1 cellular context compared by ENCODE assay signal in the genomic region with DNA sequence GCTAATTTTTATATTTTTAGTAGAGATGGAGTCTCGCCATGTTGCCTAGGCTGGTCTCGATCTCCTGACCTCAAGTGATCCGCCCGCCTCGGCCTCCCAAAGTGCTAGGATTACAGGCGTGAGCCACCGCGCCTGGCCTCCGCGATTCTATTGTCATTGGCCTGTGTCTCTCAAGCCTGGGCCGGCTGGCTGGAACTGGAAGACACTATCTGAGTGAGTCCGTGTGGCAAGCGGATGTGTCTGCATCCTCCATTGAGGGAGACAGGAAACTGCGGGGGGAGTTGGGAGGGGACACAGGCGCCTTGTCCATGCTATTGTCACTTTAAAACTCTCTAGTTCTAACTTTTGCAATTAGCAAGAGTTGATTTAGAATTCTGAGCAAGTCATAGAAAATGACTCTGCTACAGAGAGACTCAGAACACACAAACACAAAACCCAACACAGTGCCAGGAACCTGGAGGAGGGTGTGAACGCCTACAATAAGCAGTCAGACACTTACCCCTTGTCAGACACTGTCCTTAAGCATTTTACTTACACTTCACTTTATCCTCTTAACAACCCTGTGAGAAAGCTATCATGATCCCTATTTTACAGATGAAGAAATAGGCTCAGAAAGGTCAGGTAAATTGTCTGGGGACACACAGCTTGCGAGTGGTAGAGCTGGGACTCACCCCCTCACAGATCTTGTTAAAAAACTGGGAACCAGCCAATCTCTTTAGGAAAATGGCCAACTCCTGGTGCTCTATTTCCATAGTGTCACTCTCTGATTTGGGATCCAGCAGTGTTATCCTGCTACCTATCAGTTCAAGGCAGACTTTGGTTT.
TF ChIP-seq lines count a peak whose summit lies in the region.

No MANE protein-coding gene starts in this region.

TF ChIP-seq in WTC11, 78 proteins besides CTCF, POLR2A, EP300 and RAD21:
- TF ChIP-seq ZNF512 (CRISPR knock-in tag; IDR thresholded peaks at IDR 0.05; ENCODE audit: borderline replicate concordance) (no peak), ZNF138 (CRISPR knock-in tag; conservative IDR thresholded peaks at IDR 0.05) (no peak), ZNF671 (CRISPR knock-in tag; IDR thresholded peaks at IDR 0.05) (no peak), ZNF416 (CRISPR knock-in tag; IDR thresholded peaks at IDR 0.05) (no peak), KAT7 (CRISPR knock-in tag; IDR thresholded peaks at IDR 0.05; ENCODE audit: borderline replicate concordance) (no peak), ZNF317 (CRISPR knock-in tag; IDR thresholded peaks at IDR 0.05; ENCODE audit: borderline replicate concordance, low read depth) (no peak), ZNF219 (CRISPR knock-in tag; IDR thresholded peaks at IDR 0.05; ENCODE audit: borderline replicate concordance) (no peak), ZBTB21 (CRISPR knock-in tag; IDR thresholded peaks at IDR 0.05; ENCODE audit: borderline replicate concordance) (no peak), ATF1 (CRISPR knock-in tag; IDR thresholded peaks at IDR 0.05) (no peak)
- TF ChIP-seq, protein P1, sequence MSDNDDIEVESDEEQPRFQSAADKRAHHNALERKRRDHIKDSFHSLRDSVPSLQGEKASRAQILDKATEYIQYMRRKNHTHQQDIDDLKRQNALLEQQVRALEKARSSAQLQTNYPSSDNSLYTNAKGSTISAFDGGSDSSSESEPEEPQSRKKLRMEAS (CRISPR knock-in tag; IDR thresholded peaks at IDR 0.05), result no peak
